ENCODE assay signal across 36 cellular contexts in genomic region chr1:197671920-197672319, GRCh38.
"Had no signal": no experiment of that assay in that cellular context is flagged by ENCODE, and none has a peak within 500 bp of the region (broad histone marks: within the 10 kb centered on the region; RNA-seq: fewer than 3 reads in every experiment).

No MANE protein-coding gene starts in this region.

- H3K36me3 ChIP-seq: adrenal gland, brain microvascular endothelial cell, breast epithelium had no signal

- ATAC-seq: activated CD8-positive, alpha-beta T cell treated with anti-CD3 and anti-CD28 coated beads for 36 hours; activated naive CD4-positive, alpha-beta T cell treated with anti-CD3 and anti-CD28 coated beads, Interleukin-2, amount 50 U/mL, for 72 hours; activated T-cell treated with anti-CD3 and anti-CD28 coated beads, Interleukin-2, amount 50 U/mL, for 4 hours; activated T-cell treated with anti-CD3 and anti-CD28 coated beads, Interleukin-2, amount 50 U/mL, for 72 hours; activated T-helper 17 cell treated with anti-CD3 and anti-CD28 coated beads, Interleukin-2, amount 50 U/mL, for 72 hours; body of pancreas had no signal

- FAIRE-seq: astrocyte had no signal

- H3K9me3 Mint-ChIP-seq: activated B cell treated with CpG ODN at 0.5 μM for 24 hours; activated CD4-positive, alpha-beta memory T cell treated with anti-CD3 and anti-CD28 coated beads for 36 hours; activated CD4-positive, alpha-beta T cell treated with anti-CD3 and anti-CD28 coated beads, Interleukin-2, amount 10 ng/mL, durations not matched to agents 24 days and 14 days; activated CD8-positive, alpha-beta T cell treated with anti-CD3 and anti-CD28 coated beads for 36 hours; activated naive CD4-positive, alpha-beta T cell treated with anti-CD3 and anti-CD28 coated beads for 36 hours; activated naive CD4-positive, alpha-beta T cell treated with anti-CD3 and anti-CD28 coated beads, Interleukin-2, amount 50 U/mL, for 72 hours; activated naive CD8-positive, alpha-beta T cell treated with anti-CD3 and anti-CD28 coated beads for 36 hours; activated T-cell treated with anti-CD3 and anti-CD28 coated beads, Interleukin-2, amount 50 U/mL, for 4 hours; activated T-cell treated with anti-CD3 and anti-CD28 coated beads, Interleukin-2, amount 50 U/mL, for 72 hours; activated T-helper 1 cell treated with anti-CD3 and anti-CD28 coated beads, Interleukin-12 subunit alpha, Interleukin-12 subunit beta, Interleukin-2, Interleukin-4 antibody, amounts not matched to agents 30 ng/mL and 10 ng/mL and 1 ng/mL, durations not matched to agents 14 hours and 24 hours and 36 hours; activated T-helper 17 cell treated with anti-CD3 and anti-CD28 coated beads, Interleukin-2, amount 50 U/mL, for 72 hours; T-helper 1 cell treated with Interleukin-12 subunit alpha and Interleukin-12 subunit beta and Interleukin-4 antibody, amounts not matched to agents 30 μg/mL and 1 μg/mL, for 36 hours; T-helper 2 cell treated with Interferon-gamma antibody and Interleukin-4, amounts not matched to agents 5 μg/mL and 100 μg/mL, for 36 hours had no signal

- H3K4me3 Mint-ChIP-seq: activated B cell treated with CpG ODN at 0.5 μM for 24 hours; activated CD4-positive, alpha-beta memory T cell treated with anti-CD3 and anti-CD28 coated beads for 36 hours; activated CD4-positive, alpha-beta T cell treated with anti-CD3 and anti-CD28 coated beads, Interleukin-2, amount 10 ng/mL, durations not matched to agents 24 days and 14 days; activated CD8-positive, alpha-beta T cell treated with anti-CD3 and anti-CD28 coated beads for 36 hours; activated naive CD4-positive, alpha-beta T cell treated with anti-CD3 and anti-CD28 coated beads for 36 hours; activated naive CD8-positive, alpha-beta T cell treated with anti-CD3 and anti-CD28 coated beads for 36 hours; activated T-cell treated with anti-CD3 and anti-CD28 coated beads, Interleukin-2, amount 50 U/mL, for 4 hours; activated T-cell treated with anti-CD3 and anti-CD28 coated beads, Interleukin-2, amount 50 U/mL, for 72 hours; activated T-helper 1 cell treated with anti-CD3 and anti-CD28 coated beads, Interleukin-12 subunit alpha, Interleukin-12 subunit beta, Interleukin-2, Interleukin-4 antibody, amounts not matched to agents 30 ng/mL and 10 ng/mL and 1 ng/mL, durations not matched to agents 14 hours and 24 hours and 36 hours; activated T-helper 17 cell treated with anti-CD3 and anti-CD28 coated beads, Interleukin-2, amount 50 U/mL, for 72 hours; T-helper 1 cell treated with Interleukin-12 subunit alpha and Interleukin-12 subunit beta and Interleukin-4 antibody, amounts not matched to agents 30 μg/mL and 1 μg/mL, for 36 hours; T-helper 2 cell treated with Interferon-gamma antibody and Interleukin-4, amounts not matched to agents 5 μg/mL and 100 μg/mL, for 36 hours had no signal

- H3K27ac ChIP-seq: adrenal gland, body of pancreas, brain microvascular endothelial cell, breast epithelium, VCaP had no signal

- DNase-seq: activated B cell treated with CpG ODN at 0.5 μM for 24 hours; activated CD4-positive, alpha-beta memory T cell treated with anti-CD3 and anti-CD28 coated beads for 36 hours; activated CD4-positive, alpha-beta T cell treated with anti-CD3 and anti-CD28 coated beads for 4 hours; activated CD4-positive, alpha-beta T cell treated with anti-CD3 and anti-CD28 coated beads, Interleukin-2, amount 10 ng/mL, durations not matched to agents 24 days and 14 days; activated CD4-positive, alpha-beta T cell treated with anti-CD3 and anti-CD28 coated beads, Interleukin-2, amount 50 U/mL, for 1 hour; activated CD4-positive, alpha-beta T cell treated with anti-CD3 and anti-CD28 coated beads, Interleukin-2, amount 50 U/mL, for 4 hours; activated CD4-positive, CD25-positive, alpha-beta regulatory T cell treated with anti-CD3 and anti-CD28 coated beads, Interleukin-2, amount 50 U/mL, for 72 hours; activated CD8-positive, alpha-beta memory T cell treated with anti-CD3 and anti-CD28 coated beads, Interleukin-2, amount 50 U/mL, for 4 hours; activated CD8-positive, alpha-beta T cell treated with anti-CD3 and anti-CD28 coated beads for 36 hours; activated effector memory CD4-positive, alpha-beta T cell treated with anti-CD3 and anti-CD28 coated beads, Interleukin-2, amount 50 U/mL, for 16 hours; activated gamma-delta T cell treated with Interleukin-2 at 50 U/mL for 16 hours; activated naive CD4-positive, alpha-beta T cell; activated naive CD4-positive, alpha-beta T cell treated with anti-CD3 and anti-CD28 coated beads for 36 hours; activated naive CD4-positive, alpha-beta T cell treated with anti-CD3 and anti-CD28 coated beads, Interleukin-2, amount 50 U/mL, for 16 hours; activated naive CD8-positive, alpha-beta T cell treated with anti-CD3 and anti-CD28 coated beads for 36 hours; activated T-cell treated with anti-CD3 and anti-CD28 coated beads for 4 hours; activated T-cell treated with anti-CD3 and anti-CD28 coated beads, Interleukin-2, amount 50 U/mL, for 1 hour; activated T-cell treated with anti-CD3 and anti-CD28 coated beads, Interleukin-2, amount 50 U/mL, for 4 hours; activated T-cell treated with anti-CD3 and anti-CD28 coated beads, Interleukin-2, amount 50 U/mL, for 72 hours; adrenal gland; amniotic stem cell; aorta; body of pancreas; brain microvascular endothelial cell; central memory CD4-positive, alpha-beta T cell; T-helper 1 cell; T-helper 2 cell; T-helper 9 cell had no signal

- H3K36me3 Mint-ChIP-seq: activated CD4-positive, alpha-beta memory T cell treated with anti-CD3 and anti-CD28 coated beads for 36 hours; activated naive CD4-positive, alpha-beta T cell treated with anti-CD3 and anti-CD28 coated beads, Interleukin-2, amount 50 U/mL, for 72 hours had no signal

- H3K4me3 ChIP-seq: adrenal gland, body of pancreas, breast epithelium had no signal

- H3K9me3 ChIP-seq: adrenal gland, body of pancreas, breast epithelium had no signal

- H3K27ac Mint-ChIP-seq: activated B cell treated with CpG ODN at 0.5 μM for 24 hours; activated CD4-positive, alpha-beta memory T cell treated with anti-CD3 and anti-CD28 coated beads for 36 hours; activated CD4-positive, alpha-beta T cell treated with anti-CD3 and anti-CD28 coated beads, Interleukin-2, amount 10 ng/mL, durations not matched to agents 24 days and 14 days; activated CD8-positive, alpha-beta T cell treated with anti-CD3 and anti-CD28 coated beads for 36 hours; activated naive CD4-positive, alpha-beta T cell treated with anti-CD3 and anti-CD28 coated beads for 36 hours; activated naive CD4-positive, alpha-beta T cell treated with anti-CD3 and anti-CD28 coated beads, Interleukin-2, amount 50 U/mL, for 72 hours; activated naive CD8-positive, alpha-beta T cell treated with anti-CD3 and anti-CD28 coated beads for 36 hours; activated T-cell treated with anti-CD3 and anti-CD28 coated beads, Interleukin-2, amount 50 U/mL, for 72 hours; activated T-helper 1 cell treated with anti-CD3 and anti-CD28 coated beads, Interleukin-12 subunit alpha, Interleukin-12 subunit beta, Interleukin-2, Interleukin-4 antibody, amounts not matched to agents 30 ng/mL and 10 ng/mL and 1 ng/mL, durations not matched to agents 14 hours and 24 hours and 36 hours; activated T-helper 17 cell treated with anti-CD3 and anti-CD28 coated beads, Interleukin-2, amount 50 U/mL, for 72 hours; T-helper 1 cell treated with Interleukin-12 subunit alpha and Interleukin-12 subunit beta and Interleukin-4 antibody, amounts not matched to agents 30 μg/mL and 1 μg/mL, for 36 hours; T-helper 2 cell treated with Interferon-gamma antibody and Interleukin-4, amounts not matched to agents 5 μg/mL and 100 μg/mL, for 36 hours had no signal

- H3K27me3 ChIP-seq: adrenal gland, body of pancreas, brain microvascular endothelial cell, breast epithelium had no signal

- H3K27me3 Mint-ChIP-seq: activated B cell treated with CpG ODN at 0.5 μM for 24 hours; activated CD4-positive, alpha-beta memory T cell treated with anti-CD3 and anti-CD28 coated beads for 36 hours; activated CD4-positive, alpha-beta T cell treated with anti-CD3 and anti-CD28 coated beads, Interleukin-2, amount 10 ng/mL, durations not matched to agents 24 days and 14 days; activated CD8-positive, alpha-beta T cell treated with anti-CD3 and anti-CD28 coated beads for 36 hours; activated naive CD8-positive, alpha-beta T cell treated with anti-CD3 and anti-CD28 coated beads for 36 hours; activated T-helper 17 cell treated with anti-CD3 and anti-CD28 coated beads, Interleukin-2, amount 50 U/mL, for 72 hours had no signal

- H3K4me1 ChIP-seq: breast epithelium had no signal
